ENCODE assay signal across 8 cellular contexts in genomic region chr19:5719274-5719960, GRCh38.
DNase-seq lines count a peak whose midpoint lies in the region; ATAC-seq and TF ChIP-seq lines count a peak whose summit lies in the region.

No MANE protein-coding gene starts in this region.

- H3K9me3 Mint-ChIP-seq in stimulated activated naive B cell treated with anti-CD40 and anti-IgM and Interleukin-4, amounts not matched to agents 10 μg/mL and 1 μg/mL and 100 μg/mL, for 72 hours, result no peaks in the 10 kb centered on the region

- H3K27me3 Mint-ChIP-seq in stimulated activated naive B cell treated with anti-CD40 and anti-IgM and Interleukin-4, amounts not matched to agents 10 μg/mL and 1 μg/mL and 100 μg/mL, for 72 hours, result no peaks in the 10 kb centered on the region

- H3K27me3 ChIP-seq in Loucy (ENCODE audit: insufficient read depth, low read length, poor library complexity, severe bottlenecking), result no peaks in the 10 kb centered on the region

- no peaks in the 10 kb centered on the region for H3K36me3 ChIP-seq in Loucy (ENCODE audit: insufficient read depth, low read length)

- ATAC-seq in stimulated activated naive B cell treated with anti-CD40 and anti-IgM and Interleukin-4, amounts not matched to agents 10 μg/mL and 1 μg/mL and 100 μg/mL, for 72 hours (replicated peaks), result peak in 1 of 2 donors; percentile 1

- no peak for TF ChIP-seq CTCF in Loucy (conservative IDR thresholded peaks at IDR 0.05; ENCODE audit: low read length)

- H3K4me3 ChIP-seq in Loucy (ENCODE audit: low read length, poor library complexity, severe bottlenecking), result peak overlapping the region; percentile 100

- peak overlapping the region; percentile 42; the same call in 1 of the 2 replicates for H2AFZ ChIP-seq in Loucy (ENCODE audit: low read length)

- H3K9me3 ChIP-seq in Loucy (ENCODE audit: insufficient read depth, low read depth, low read length), result no peaks in the 10 kb centered on the region

- peaks cover 22% of the 10 kb centered on the region for H3K4me1 ChIP-seq in Loucy (ENCODE audit: insufficient read depth, low read length, poor library complexity, severe bottlenecking)

- H3F3A ChIP-seq in Loucy (ENCODE audit: low read depth), result no peaks in the 10 kb centered on the region

- H4K20me1 ChIP-seq in Loucy (ENCODE audit: insufficient read depth, low read length, poor library complexity, severe bottlenecking), result peaks cover 42% of the 10 kb centered on the region

- peaks cover 12 to 13% of the 10 kb centered on the region in 2 donors for H3K36me3 Mint-ChIP-seq in stimulated activated naive B cell treated with anti-CD40 and anti-IgM and Interleukin-4, amounts not matched to agents 10 μg/mL and 1 μg/mL and 100 μg/mL, for 72 hours

- H3K9me2 ChIP-seq in Loucy (replicated peaks; ENCODE audit: low read depth, low read length), result no peaks in the 10 kb centered on the region

- H3K27ac Mint-ChIP-seq in stimulated activated naive B cell treated with anti-CD40 and anti-IgM and Interleukin-4, amounts not matched to agents 10 μg/mL and 1 μg/mL and 100 μg/mL, for 72 hours, result peak overlapping the region; percentile 97

- H3K9ac ChIP-seq in Loucy (ENCODE audit: low read depth, low read length, poor library complexity, severe bottlenecking), result peak overlapping the region; percentile 92

- DNase-seq in activated naive CD4-positive, alpha-beta T cell treated with Interleukin-2 at 50 U/mL for 16 hours, result peak; percentile 33
- no peak for DNase-seq in activated naive CD4-positive, alpha-beta T cell treated with anti-CD3 and anti-CD28 coated beads, Interleukin-2, amount 50 U/mL, for 16 hours
- peak; percentile 38 for DNase-seq in astrocyte of the hippocampus (ENCODE audit: low read depth, low spot score)
- DNase-seq in kidney tubule cell (ENCODE audit: low spot score), result peak; percentile 24
- DNase-seq in stimulated activated naive B cell treated with anti-CD40 and anti-IgM and Interleukin-4, amounts not matched to agents 10 μg/mL and 1 μg/mL and 100 μg/mL, for 72 hours, result no peak
- DNase-seq in SKM-1 (lab: John Stamatoyannopoulos, UW; ENCODE audit: unreplicated experiment), result no peak
- DNase-seq in NCI-H128 (lab: John Stamatoyannopoulos, UW; ENCODE audit: unreplicated experiment), result no peak

- peak overlapping the region; percentile 89 to 94 for H3K4me3 Mint-ChIP-seq in stimulated activated naive B cell treated with anti-CD40 and anti-IgM and Interleukin-4, amounts not matched to agents 10 μg/mL and 1 μg/mL and 100 μg/mL, for 72 hours

- peaks cover 51% of the 10 kb centered on the region for H3K79me2 ChIP-seq in Loucy (ENCODE audit: insufficient read depth, low read length)

- peak overlapping the region; percentile 93 for H3K4me2 ChIP-seq in Loucy (ENCODE audit: low read depth, low read length, poor library complexity, severe bottlenecking)

- peaks cover 21 to 33% of the 10 kb centered on the region in 2 donors for H3K4me1 Mint-ChIP-seq in stimulated activated naive B cell treated with anti-CD40 and anti-IgM and Interleukin-4, amounts not matched to agents 10 μg/mL and 1 μg/mL and 100 μg/mL, for 72 hours

Comparison
In these comparisons a context has a peak if more than half of its experiments do, and no peak if none do; other contexts are left out.
1. DNase-seq: peak in activated naive CD4-positive, alpha-beta T cell treated with Interleukin-2 at 50 U/mL for 16 hours (single experiment), astrocyte of the hippocampus (single experiment) and kidney tubule cell (single experiment); none in activated naive CD4-positive, alpha-beta T cell treated with anti-CD3 and anti-CD28 coated beads, Interleukin-2, amount 50 U/mL, for 16 hours (single experiment), stimulated activated naive B cell treated with anti-CD40 and anti-IgM and Interleukin-4, amounts not matched to agents 10 μg/mL and 1 μg/mL and 100 μg/mL, for 72 hours (single experiment), SKM-1 (single experiment) and NCI-H128 (single experiment).